Comparison of ENCODE assay signal across 1 cellular context in the genomic region with DNA sequence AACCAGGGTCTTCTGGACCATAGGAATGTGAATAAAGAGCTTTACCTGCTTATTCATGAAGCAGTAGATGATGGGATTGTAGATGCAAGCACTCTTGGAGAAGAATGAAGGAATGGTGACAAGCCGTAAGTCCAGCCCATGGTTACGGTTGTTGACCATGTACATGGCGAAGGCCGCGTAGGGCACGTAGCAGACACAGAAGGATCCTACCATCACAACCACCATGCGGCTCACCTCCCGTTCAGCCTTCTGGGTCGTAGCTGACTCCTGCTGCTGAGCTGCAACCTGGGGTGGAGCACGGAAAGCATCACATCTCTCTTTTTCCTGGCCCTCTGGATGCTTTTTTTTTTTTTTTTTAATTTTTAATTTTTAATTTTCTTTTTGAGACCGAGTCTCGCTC.
TF ChIP-seq lines count a peak whose summit lies in the region.

No MANE protein-coding gene starts in this region.

TF ChIP-seq in GM12878, 131 proteins besides CTCF, POLR2A, EP300 and RAD21:
- TF ChIP-seq REST (IDR thresholded peaks at IDR 0.05; ENCODE audit: low read depth, low read length) (no peak), KDM1A (IDR thresholded peaks at IDR 0.05; ENCODE audit: borderline replicate concordance) (no peak), CHD1 (IDR thresholded peaks at IDR 0.05; ENCODE audit: low read depth, low read length) (no peak), ZSCAN29 (IDR thresholded peaks at IDR 0.05) (no peak), ZNF217 (IDR thresholded peaks at IDR 0.05) (no peak)
TF ChIP-seq in GM12878: peak in this region for 0.
